Comparison of ENCODE assay signal across 14 cellular contexts in the genomic region with DNA sequence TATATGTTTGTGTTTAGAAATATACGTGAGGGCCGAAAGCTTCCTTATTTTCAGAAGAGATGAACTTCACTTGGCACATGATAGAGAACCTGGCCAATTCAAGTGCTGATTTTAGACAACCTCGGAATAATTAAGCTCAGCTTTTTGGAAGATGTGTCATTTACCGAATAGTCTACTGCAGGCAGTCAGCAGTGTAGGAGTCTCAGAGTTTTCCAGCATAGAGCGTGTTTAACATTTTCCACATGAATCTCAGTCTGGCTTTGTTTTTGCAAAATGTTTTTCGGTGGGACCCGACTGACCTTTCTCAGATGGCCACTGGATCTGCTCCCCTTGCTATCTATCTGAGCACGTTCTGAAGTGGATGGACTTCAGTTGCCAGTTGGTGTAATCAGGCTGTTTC. TPM values are rescaled to one million over a fixed set of nuclear protein-coding genes. Genes with fewer than 3 reads are reported as not detected.
DNase-seq lines count a peak whose midpoint lies in the region; ATAC-seq, FAIRE-seq and TF ChIP-seq lines count a peak whose summit lies in the region.
"Had no signal": no experiment of that assay in that cellular context is flagged by ENCODE, and none has a peak within 500 bp of the region (broad histone marks: within the 10 kb centered on the region; RNA-seq: fewer than 3 reads in every experiment).

No MANE protein-coding gene starts in this region.

- TF ChIP-seq CTCF in SK-N-SH (IDR thresholded peaks at IDR 0.05) = no peak

- CTCF ChIA-PET in SK-N-SH (lab: Yijun Ruan, JAX) = interaction anchor here (1.0 to 4.5 kb wide), 6 partner anchors 22 to 938 kb away, joined by 3 to 45 read pairs (median 12); no protein-coding TSS in a partner anchor

- H3K27me3 ChIP-seq in BLaER1 treated with 17β-estradiol and CSF1 and Interleukin-3, amounts not matched to agents 10 nM and 100 nM = no peaks in the 10 kb centered on the region
- H3K27me3 ChIP-seq in adipocyte (replicated peaks; ENCODE audit: control insufficient read depth, insufficient read depth, low read length) = no peaks in the 10 kb centered on the region
- no peaks in the 10 kb centered on the region for H3K27me3 ChIP-seq in SK-N-SH (ENCODE audit: insufficient read depth)
- H3K27me3 ChIP-seq: neural progenitor cell had no signal

- peak; percentile 5 for FAIRE-seq in GM12892 (lab: Jason Lieb, UNC)

- peak overlapping the region in 2 of 8 donors; percentile 7 to 44 for H3K4me3 Mint-ChIP-seq in naive B cell
- H3K4me3 Mint-ChIP-seq: activated naive CD4-positive, alpha-beta T cell treated with anti-CD3 and anti-CD28 coated beads, Interleukin-2, amount 10 ng/mL, durations not matched to agents 7 days and 5 days; neural progenitor cell had no signal

- peak overlapping the region in 2 of 10 experiments; percentile 15 to 21; a peak in 1 of 20 replicates for H3K4me3 ChIP-seq in BLaER1 treated with 17β-estradiol and CSF1 and Interleukin-3, amounts not matched to agents 10 nM and 100 nM
- H3K4me3 ChIP-seq in adipocyte (ENCODE audit: low read length) (peak overlapping the region; percentile 40), SK-N-SH (ENCODE audit: low read depth in 2 of 2, low read length in 1 of 2) (no peak overlapping the region)
- H3K4me3 ChIP-seq: neural progenitor cell had no signal

- H3K9me3 ChIP-seq in BLaER1 treated with 17β-estradiol and CSF1 and Interleukin-3, amounts not matched to agents 10 nM and 100 nM (replicated peaks in 1 of 11) = peaks cover 0 to 18% (median 11%) of the 10 kb centered on the region in 11 experiments; a peak in 13 of 22 replicates
- no peaks in the 10 kb centered on the region for H3K9me3 ChIP-seq in adipocyte (ENCODE audit: control insufficient read depth, low read length)
- no peaks in the 10 kb centered on the region for H3K9me3 ChIP-seq in SK-N-SH

- no peak for TF ChIP-seq EP300 in SK-N-SH (IDR thresholded peaks at IDR 0.05; ENCODE audit: borderline replicate concordance in 1 of 2, low read depth in 1 of 2, low read length in 1 of 2)

- H3K36me3 ChIP-seq in BLaER1 treated with 17β-estradiol and CSF1 and Interleukin-3, amounts not matched to agents 10 nM and 100 nM = peaks cover 0 to 20% (median 15%) of the 10 kb centered on the region in 11 experiments; a peak in 12 of 22 replicates
- H3K36me3 ChIP-seq in adipocyte (ENCODE audit: control insufficient read depth, insufficient read depth, low read length, severe bottlenecking) (no peaks in the 10 kb centered on the region), SK-N-SH (replicated peaks in 1 of 2; ENCODE audit: control insufficient read depth in 1 of 2, insufficient read depth in 2 of 2, low read length in 1 of 2) (no peaks in the 10 kb centered on the region)
- H3K36me3 ChIP-seq: neural progenitor cell had no signal

- ATAC-seq in naive B cell (ENCODE audit: low read depth in 2 of 2) (no peak), GM19328 (IDR thresholded peaks at IDR 0.05; ENCODE audit: unreplicated experiment) (no peak)

- DNase-seq in GM12892 (ENCODE audit: insufficient read length) (no peak), adipocyte (ENCODE audit: low read depth) (peak; percentile 40), naive B cell (no peak), NCI-H1105 (lab: John Stamatoyannopoulos, UW) (no peak), SK-N-SH (no peak), DMS 273 (lab: John Stamatoyannopoulos, UW; ENCODE audit: unreplicated experiment) (no peak)
- DNase-seq: activated CD4-positive, alpha-beta T cell treated with anti-CD3 and anti-CD28 coated beads for 1 hour; activated naive CD4-positive, alpha-beta T cell treated with anti-CD3 and anti-CD28 coated beads, Interleukin-2, amount 10 ng/mL, durations not matched to agents 7 days and 5 days; DMS 273 treated with DMSO at 0.1 percent for 48 hours; NCI-H1930; stimulated activated CD4-positive, alpha-beta T cell treated with anti-CD3 and anti-CD28 coated beads, Interleukin-2, amount 100 ng/mL, for 48 hours had no signal

- peaks cover 59 to 89% (median 77%) of the 10 kb centered on the region in 10 experiments for H3K4me1 ChIP-seq in BLaER1 treated with 17β-estradiol and CSF1 and Interleukin-3, amounts not matched to agents 10 nM and 100 nM
- H3K4me1 ChIP-seq in adipocyte (ENCODE audit: control insufficient read depth, insufficient read depth, low read length) (peaks cover 29% of the 10 kb centered on the region), SK-N-SH (ENCODE audit: control insufficient read depth in 1 of 2, insufficient read depth in 2 of 2, low read depth in 1 of 2, low read length in 1 of 2) (peaks cover 7 to 25% of the 10 kb centered on the region in 2 experiments)

- 98% methylated on average over 8 of the region's 8 CpGs for WGBS in SK-N-SH (ENCODE audit: low lambda C conversion rate)

- no peak overlapping the region for H2AFZ ChIP-seq in SK-N-SH (ENCODE audit: low read depth)
- H2AFZ ChIP-seq: neural progenitor cell had no signal

- H3K9ac ChIP-seq in BLaER1 treated with 17β-estradiol and CSF1 and Interleukin-3, amounts not matched to agents 10 nM and 100 nM = peak overlapping the region in 10 of 11 experiments; percentile 1 to 98 (median 57); a peak in 15 of 22 replicates
- H3K9ac ChIP-seq in adipocyte (ENCODE audit: low read length) (peak overlapping the region; percentile 43), SK-N-SH (no peak overlapping the region)
- H3K9ac ChIP-seq: neural progenitor cell had no signal

- peak overlapping the region; percentile 40 to 99 (median 89); a peak in 20 of 22 replicates for H3K27ac ChIP-seq in BLaER1 treated with 17β-estradiol and CSF1 and Interleukin-3, amounts not matched to agents 10 nM and 100 nM
- H3K27ac ChIP-seq in SK-N-SH (ENCODE audit: low read depth in 2 of 2, low read length in 1 of 2) = no peak overlapping the region
- H3K27ac ChIP-seq: neural progenitor cell had no signal

- peak overlapping the region; percentile 71 to 97 (median 90) for H3K4me2 ChIP-seq in BLaER1 treated with 17β-estradiol and CSF1 and Interleukin-3, amounts not matched to agents 10 nM and 100 nM
- H3K4me2 ChIP-seq in SK-N-SH = no peak overlapping the region
- H3K4me2 ChIP-seq: neural progenitor cell had no signal

- H3K9me2 ChIP-seq in SK-N-SH = no peaks in the 10 kb centered on the region

- H3K27me3 Mint-ChIP-seq in naive B cell = no peaks in the 10 kb centered on the region
- H3K27me3 Mint-ChIP-seq: activated naive CD4-positive, alpha-beta T cell treated with anti-CD3 and anti-CD28 coated beads, Interleukin-2, amount 10 ng/mL, durations not matched to agents 7 days and 5 days had no signal

- peaks cover 0 to 6% (median 0%) of the 10 kb centered on the region in 11 experiments; a peak in 2 of 22 replicates for H4K20me1 ChIP-seq in BLaER1 treated with 17β-estradiol and CSF1 and Interleukin-3, amounts not matched to agents 10 nM and 100 nM
- no peaks in the 10 kb centered on the region for H4K20me1 ChIP-seq in SK-N-SH (ENCODE audit: insufficient read depth)

- H3K79me2 ChIP-seq in SK-N-SH (ENCODE audit: insufficient read depth) = peaks cover 76% of the 10 kb centered on the region

- H3F3A ChIP-seq in SK-N-SH (replicated peaks; ENCODE audit: insufficient read depth) = peaks cover 6% of the 10 kb centered on the region

- POLR2A ChIA-PET in SK-N-SH (lab: Yijun Ruan, JAX) = no interaction called here

- no peaks in the 10 kb centered on the region for H3K9me3 Mint-ChIP-seq in naive B cell
- H3K9me3 Mint-ChIP-seq: activated naive CD4-positive, alpha-beta T cell treated with anti-CD3 and anti-CD28 coated beads, Interleukin-2, amount 10 ng/mL, durations not matched to agents 7 days and 5 days; neural progenitor cell had no signal

- peak overlapping the region in 5 of 6 donors; percentile 47 to 97 (median 88) for H3K27ac Mint-ChIP-seq in naive B cell
- H3K27ac Mint-ChIP-seq: neural progenitor cell had no signal

- no peak for TF ChIP-seq POLR2A in GM12892 (IDR thresholded peaks at IDR 0.05; ENCODE audit: low read depth, low read length)

- no peak for TF ChIP-seq RAD21 in SK-N-SH (IDR thresholded peaks at IDR 0.05; ENCODE audit: low read length)

- H3K36me3 Mint-ChIP-seq in naive B cell = no peaks in the 10 kb centered on the region
- H3K36me3 Mint-ChIP-seq: neural progenitor cell had no signal

- H3K4me1 Mint-ChIP-seq in naive B cell = peaks cover 61 to 79% (median 72%) of the 10 kb centered on the region in 3 donors

TF ChIP-seq in SK-N-SH, 30 proteins besides CTCF, POLR2A, EP300 and RAD21 (continues in another document):
- no peak for TF ChIP-seq RCOR1 (IDR thresholded peaks at IDR 0.05; ENCODE audit: low read length)
- no peak for TF ChIP-seq RXRA (IDR thresholded peaks at IDR 0.05; ENCODE audit: borderline replicate concordance, low read depth)
- TF ChIP-seq, protein P1, sequence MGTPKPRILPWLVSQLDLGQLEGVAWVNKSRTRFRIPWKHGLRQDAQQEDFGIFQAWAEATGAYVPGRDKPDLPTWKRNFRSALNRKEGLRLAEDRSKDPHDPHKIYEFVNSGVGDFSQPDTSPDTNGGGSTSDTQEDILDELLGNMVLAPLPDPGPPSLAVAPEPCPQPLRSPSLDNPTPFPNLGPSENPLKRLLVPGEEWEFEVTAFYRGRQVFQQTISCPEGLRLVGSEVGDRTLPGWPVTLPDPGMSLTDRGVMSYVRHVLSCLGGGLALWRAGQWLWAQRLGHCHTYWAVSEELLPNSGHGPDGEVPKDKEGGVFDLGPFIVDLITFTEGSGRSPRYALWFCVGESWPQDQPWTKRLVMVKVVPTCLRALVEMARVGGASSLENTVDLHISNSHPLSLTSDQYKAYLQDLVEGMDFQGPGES (IDR thresholded peaks at IDR 0.05; ENCODE audit: low read depth, low read length) = no peak
- no peak for TF ChIP-seq ELF1 (IDR thresholded peaks at IDR 0.05)
- no peak for TF ChIP-seq EZH2phosphoT487 (IDR thresholded peaks at IDR 0.05; ENCODE audit: borderline replicate concordance, low read depth)
- TF ChIP-seq POLR2AphosphoS5 (IDR thresholded peaks at IDR 0.05; ENCODE audit: low read depth, low read length) = no peak
- no peak for TF ChIP-seq ZBTB33 (IDR thresholded peaks at IDR 0.05; ENCODE audit: borderline replicate concordance, low read depth)

RNA-seq across cellular contexts. Expression of gene RNASEH2B, which starts 4.7 kb away (rescaled TPM):
- 83.1 TPM for polyA plus RNA-seq in GM12892 (2012; ENCODE audit: missing spikeins)
- polyA plus RNA-seq in naive B cell (ENCODE audit: low read depth in 6 of 6) (100 to 1,000 TPM; 169 to 257 (median 216) TPM), SK-N-SH (2012; rRNA removed) (13.0 and 18.3 TPM in 2 replicates)
- 23.8 and 34.0 TPM in 2 replicates for polyA plus RNA-seq in SK-N-SH (2012; cell fraction: cytosol; rRNA removed)
- 9.5 and 14.8 TPM in 2 replicates for polyA plus RNA-seq in SK-N-SH (2012; cell fraction: nucleus; rRNA removed)

Comparison
In these comparisons a context has a peak if more than half of its experiments do, and no peak if none do; other contexts are left out.
1. H3K27ac ChIP-seq: peak in BLaER1 treated with 17β-estradiol and CSF1 and Interleukin-3, amounts not matched to agents 10 nM and 100 nM (11 of 11); none in SK-N-SH (0 of 2).
2. RNA of gene RNASEH2B, which starts 4.7 kb away (polyA plus RNA-seq): 169 to 257 TPM in naive B cell; 9.5 to 34.0 TPM in SK-N-SH; every median in the first group is over 4 times any median in the second.